In genomic region chr1:12161324-12161661, GRCh38 we compare ENCODE assay signal across 8 cellular contexts. TPM values are rescaled to one million over a fixed set of nuclear protein-coding genes. Genes with fewer than 3 reads are reported as not detected.
DNase-seq lines count a peak whose midpoint lies in the region; ATAC-seq and TF ChIP-seq lines count a peak whose summit lies in the region.

No MANE protein-coding gene starts in this region.

- H3K27me3 Mint-ChIP-seq in stimulated activated naive CD8-positive, alpha-beta T cell treated with anti-CD3 and anti-CD28 coated beads, Interleukin-15, Interleukin-2, amounts not matched to agents 100 ng/mL and 50 ng/mL, for 24 hours: no peaks in the 10 kb centered on the region

- intact Hi-C loops in ascending aorta (cut with DNase I): no loop called here
- intact Hi-C loops in prostate gland (cut with DNase I): no loop called here

- TF ChIP-seq CTCF in ascending aorta (IDR thresholded peaks at IDR 0.05) (no peak), brain microvascular endothelial cell (IDR thresholded peaks at IDR 0.05; ENCODE audit: low read depth, low read length, missing control alignments) (no peak), prostate gland (IDR thresholded peaks at IDR 0.05) (no peak)

- H3K36me3 ChIP-seq in ascending aorta (no peaks in the 10 kb centered on the region), mucosa of stomach (ENCODE audit: control insufficient read depth, insufficient read depth, low read length) (no peaks in the 10 kb centered on the region), brain microvascular endothelial cell (replicated peaks) (no peaks in the 10 kb centered on the region), prostate gland (no peaks in the 10 kb centered on the region)

- peak overlapping the region; percentile 27 to 63 for H3K27ac ChIP-seq in ascending aorta
- no peak overlapping the region for H3K27ac ChIP-seq in brain microvascular endothelial cell
- peak overlapping the region in 1 of 2 donors; percentile 38 for H3K27ac ChIP-seq in prostate gland

- H3K27ac Mint-ChIP-seq in stimulated activated naive CD8-positive, alpha-beta T cell treated with anti-CD3 and anti-CD28 coated beads, Interleukin-15, Interleukin-2, amounts not matched to agents 100 ng/mL and 50 ng/mL, for 24 hours: peak overlapping the region; percentile 90

- no peak overlapping the region for H3K4me3 Mint-ChIP-seq in stimulated activated naive CD8-positive, alpha-beta T cell treated with anti-CD3 and anti-CD28 coated beads, Interleukin-15, Interleukin-2, amounts not matched to agents 100 ng/mL and 50 ng/mL, for 24 hours

- H3K4me1 Mint-ChIP-seq in stimulated activated naive CD8-positive, alpha-beta T cell treated with anti-CD3 and anti-CD28 coated beads, Interleukin-15, Interleukin-2, amounts not matched to agents 100 ng/mL and 50 ng/mL, for 24 hours (ENCODE audit: low read depth): peaks cover 92% of the 10 kb centered on the region

- DNase-seq in stimulated activated naive CD8-positive, alpha-beta T cell treated with anti-CD3 and anti-CD28 coated beads, Interleukin-15, Interleukin-2, amounts not matched to agents 100 U/mL and 50 U/mL, for 24 hours: no peak
- DNase-seq in ascending aorta (ENCODE audit: low spot score in 2 of 2) (no peak), brain microvascular endothelial cell (no peak), hippocampal formation (lab: John Stamatoyannopoulos, UW) (no peak), prostate gland (ENCODE audit: low spot score) (no peak), amniotic stem cell (lab: John Stamatoyannopoulos, UW) (no peak)

- H3K9me3 Mint-ChIP-seq in stimulated activated naive CD8-positive, alpha-beta T cell treated with anti-CD3 and anti-CD28 coated beads, Interleukin-15, Interleukin-2, amounts not matched to agents 100 ng/mL and 50 ng/mL, for 24 hours: no peaks in the 10 kb centered on the region

- 100% methylated on average over 2 of the region's 2 CpGs for WGBS in prostate gland

- H3K9me3 ChIP-seq in ascending aorta (no peaks in the 10 kb centered on the region), mucosa of stomach (ENCODE audit: control insufficient read depth, low read length) (no peaks in the 10 kb centered on the region), prostate gland (no peaks in the 10 kb centered on the region)

- peak overlapping the region; percentile 42 for H3K9ac ChIP-seq in mucosa of stomach (ENCODE audit: low read length)

- no peaks in the 10 kb centered on the region for H3K36me3 Mint-ChIP-seq in stimulated activated naive CD8-positive, alpha-beta T cell treated with anti-CD3 and anti-CD28 coated beads, Interleukin-15, Interleukin-2, amounts not matched to agents 100 ng/mL and 50 ng/mL, for 24 hours (ENCODE audit: low read depth)

- no peak for ATAC-seq in stimulated activated naive CD8-positive, alpha-beta T cell treated with anti-CD3 and anti-CD28 coated beads, Interleukin-15, Interleukin-2, amounts not matched to agents 100 U/mL and 50 U/mL, for 24 hours

- in situ Hi-C loops in brain microvascular endothelial cell (cut with HindIII; ENCODE audit: low pct_ligation_motif_present, low sequenced_read_pairs): no loop called here

- H3K4me3 ChIP-seq in ascending aorta (no peak overlapping the region), mucosa of stomach (ENCODE audit: low read length) (no peak overlapping the region), brain microvascular endothelial cell (ENCODE audit: low read depth, low read length) (no peak overlapping the region), prostate gland (no peak overlapping the region)

- H3K4me1 ChIP-seq in ascending aorta (peaks cover 4 to 12% of the 10 kb centered on the region in 2 donors), mucosa of stomach (ENCODE audit: control insufficient read depth, insufficient read depth, low read length) (peaks cover 53% of the 10 kb centered on the region), prostate gland (replicated peaks) (no peaks in the 10 kb centered on the region)

- no peaks in the 10 kb centered on the region for H3K27me3 ChIP-seq in ascending aorta
- H3K27me3 ChIP-seq in mucosa of stomach (ENCODE audit: control insufficient read depth, insufficient read depth, low read length): no peaks in the 10 kb centered on the region
- no peaks in the 10 kb centered on the region for H3K27me3 ChIP-seq in brain microvascular endothelial cell (replicated peaks)
- H3K27me3 ChIP-seq in prostate gland (replicated peaks; ENCODE audit: insufficient read depth): no peaks in the 10 kb centered on the region

- TF ChIP-seq POLR2A in prostate gland (IDR thresholded peaks at IDR 0.05): no peak

RNA-seq across cellular contexts. Expression of gene TNFRSF1B, which starts 5.5 kb away (rescaled TPM):
- 139 TPM for total RNA-seq in ascending aorta
- total RNA-seq in prostate gland: 10 to 100 TPM; 10.9 to 18.4 TPM
